15 cellular contexts compared by ENCODE assay signal in genomic region chr12:66314278-66314677, GRCh38. TPM values are rescaled to one million over a fixed set of nuclear protein-coding genes. Genes with fewer than 3 reads are reported as not detected.
DNase-seq lines count a peak whose midpoint lies in the region; ATAC-seq, FAIRE-seq and TF ChIP-seq lines count a peak whose summit lies in the region.
"Had no signal": no experiment of that assay in that cellular context is flagged by ENCODE, and none has a peak within 500 bp of the region (broad histone marks: within the 10 kb centered on the region; RNA-seq: fewer than 3 reads in every experiment).

No MANE protein-coding gene starts in this region.

- TF ChIP-seq POLR2A in GM12878 (IDR thresholded peaks at IDR 0.05; ENCODE audit: low read depth, low read length), result no peak

- intact Hi-C loops in GM12878 (cut with micrococcal nuclease; ENCODE audit: unreplicated experiment), result no loop called here

- H3K27ac Mint-ChIP-seq in activated naive CD4-positive, alpha-beta T cell treated with anti-CD3 and anti-CD28 coated beads, Interleukin-2, amount 50 U/mL, for 24 hours, result no peak overlapping the region

- H3K4me3 ChIP-seq in GM12878 (no peak overlapping the region), osteoblast (ENCODE audit: insufficient read depth, low read length) (no peak overlapping the region), WERI-Rb-1 (ENCODE audit: low read depth, low read length) (no peak overlapping the region)

- peaks cover 0 to 16% of the 10 kb centered on the region in 2 experiments; a peak in 1 of 4 replicates for H3K36me3 ChIP-seq in GM12878 (ENCODE audit: control insufficient read depth in 2 of 2, insufficient read depth in 2 of 2, low read length in 1 of 2)
- no peaks in the 10 kb centered on the region for H3K36me3 ChIP-seq in osteoblast (ENCODE audit: insufficient read depth, low read length)
- no peaks in the 10 kb centered on the region; the same call in 1 of the 2 replicates for H3K36me3 ChIP-seq in WERI-Rb-1

- CTCF ChIA-PET in HEK293T (lab: Yijun Ruan, JAX) (no interaction called here), GM12878 (lab: Yijun Ruan, JAX) (interaction anchor here (0.8 kb wide), 1 partner anchor 26 kb away, joined by 3 read pairs; no protein-coding TSS in a partner anchor)

- H3K4me1 Mint-ChIP-seq in activated naive CD4-positive, alpha-beta T cell treated with anti-CD3 and anti-CD28 coated beads, Interleukin-2, amount 50 U/mL, for 24 hours, result peaks cover 92% of the 10 kb centered on the region

- ATAC-seq in GM12878, result no peak
- ATAC-seq: HepG2 had no signal

- H3K4me2 ChIP-seq in GM12878 (ENCODE audit: control insufficient read depth, insufficient read depth), result 0 out of 2 replicates have a peak overlapping the region, but pooled peaks have one; percentile 7
- no peak overlapping the region for H3K4me2 ChIP-seq in osteoblast (ENCODE audit: insufficient read depth, low read length)

- SMC1A ChIA-PET in GM12878 (lab: Charles Lee; ENCODE audit: uncharacterized antibody, unreplicated experiment), result interaction anchor here (0.7 to 2.9 kb wide), 3 partner anchors 10 to 124 kb away, joined by 3 to 35 read pairs (median 4); partner anchors contain the start of gene HELB

- RAD21 ChIA-PET in GM12878 (lab: Charles Lee; ENCODE audit: unreplicated experiment), result interaction anchor here (0.7 to 1.2 kb wide), 5 partner anchors 10 to 144 kb away, joined by 3 to 4 read pairs (median 3); partner anchors contain the start of gene HELB

- H3K79me2 ChIP-seq in GM12878 (ENCODE audit: control insufficient read depth, insufficient read depth, low read length), result peaks cover 5% of the 10 kb centered on the region
- H3K79me2 ChIP-seq in osteoblast (ENCODE audit: insufficient read depth, low read length), result no peaks in the 10 kb centered on the region

- H3K9me3 Mint-ChIP-seq in activated naive CD4-positive, alpha-beta T cell treated with anti-CD3 and anti-CD28 coated beads, Interleukin-2, amount 50 U/mL, for 24 hours, result peaks cover 6% of the 10 kb centered on the region

- H3K9me3 ChIP-seq in GM12878 (replicated peaks; ENCODE audit: control insufficient read depth, insufficient read depth, low read length), result no peaks in the 10 kb centered on the region
- H3K9me3 ChIP-seq in osteoblast (ENCODE audit: low read depth, low read length), result no peaks in the 10 kb centered on the region
- no peaks in the 10 kb centered on the region for H3K9me3 ChIP-seq in WERI-Rb-1 (ENCODE audit: severe bottlenecking)

- in situ Hi-C loops in GM12878 (cut with MboI), result no loop called here

- BruUV-seq in GM12878 (replicated peaks; lab: Mats Ljungman, UMichigan), result no TSS peak

- FAIRE-seq in GM12878 (lab: Jason Lieb, UNC), result peak; percentile 59
- FAIRE-seq: HepG2 had no signal

- no peaks in the 10 kb centered on the region for H3K4me1 ChIP-seq in GM12878 (ENCODE audit: control insufficient read depth, insufficient read depth, low read length)
- no peaks in the 10 kb centered on the region for H3K4me1 ChIP-seq in osteoblast (ENCODE audit: insufficient read depth, low read length)

- H4K20me1 ChIP-seq in GM12878 (ENCODE audit: control insufficient read depth, insufficient read depth), result no peaks in the 10 kb centered on the region
- no peaks in the 10 kb centered on the region for H4K20me1 ChIP-seq in osteoblast (ENCODE audit: insufficient read depth, low read length)

- H3K27me3 Mint-ChIP-seq in activated naive CD4-positive, alpha-beta T cell treated with anti-CD3 and anti-CD28 coated beads, Interleukin-2, amount 50 U/mL, for 24 hours, result no peaks in the 10 kb centered on the region

- no peak for TF ChIP-seq RAD21 in GM12878 (IDR thresholded peaks at IDR 0.05; ENCODE audit: insufficient read depth, low read depth, low read length)

- H3K27me3 ChIP-seq in GM12878 (replicated peaks in 1 of 2; ENCODE audit: control insufficient read depth in 2 of 2, insufficient read depth in 2 of 2, low read length in 1 of 2), result no peaks in the 10 kb centered on the region
- H3K27me3 ChIP-seq in osteoblast (ENCODE audit: insufficient read depth, low read length), result no peaks in the 10 kb centered on the region
- H3K27me3 ChIP-seq in WERI-Rb-1 (ENCODE audit: insufficient read depth, low read depth, severe bottlenecking), result no peaks in the 10 kb centered on the region

- H2AFZ ChIP-seq in GM12878 (ENCODE audit: control insufficient read depth, low read depth, low read length), result no peak overlapping the region
- H2AFZ ChIP-seq in osteoblast (ENCODE audit: low read length), result no peak overlapping the region

- TF ChIP-seq EP300 in GM12878 (IDR thresholded peaks at IDR 0.05; ENCODE audit: borderline replicate concordance in 1 of 2, control insufficient read depth in 1 of 2, low read depth in 2 of 2, low read length in 2 of 2), result no peak

- H3K27ac ChIP-seq in GM12878 (ENCODE audit: control insufficient read depth, insufficient read depth) (no peak overlapping the region), osteoblast (ENCODE audit: low read depth, low read length) (no peak overlapping the region), WERI-Rb-1 (no peak overlapping the region)
- H3K27ac ChIP-seq: RWPE1 had no signal

- no peak for DNase-seq in activated naive CD4-positive, alpha-beta T cell treated with Interleukin-2 at 50 U/mL for 16 hours
- DNase-seq in HEK293T (ENCODE audit: extremely low spot score), result no peak
- DNase-seq in GM12878 (ENCODE audit: low read depth, low spot score), result no peak
- DNase-seq in osteoblast (ENCODE audit: insufficient read length, low spot score, missing footprints), result peak; percentile 22
- DNase-seq in T1000 (lab: John Stamatoyannopoulos, UW), result no peak
- no peak for DNase-seq in WERI-Rb-1
- DNase-seq: ACHN, H7, MM.1S, NCI-H1105, NCI-H187, NCI-H69 had no signal

- no peak overlapping the region for H3K9ac ChIP-seq in GM12878 (ENCODE audit: control insufficient read depth, insufficient read depth, low read length)

- no peak for TF ChIP-seq CTCF in GM12878 (IDR thresholded peaks at IDR 0.05 in 2 of 3, conservative IDR thresholded peaks at IDR 0.05 in 1 of 3; ENCODE audit: control insufficient read depth in 2 of 3, extremely low read depth in 1 of 3, insufficient read depth in 1 of 3, low read depth in 3 of 3, low read length in 3 of 3)
- TF ChIP-seq CTCF in osteoblast (IDR thresholded peaks at IDR 0.05; ENCODE audit: extremely low read depth, low read depth, low read length), result no peak
- TF ChIP-seq CTCF in WERI-Rb-1 (IDR thresholded peaks at IDR 0.05; ENCODE audit: low read depth, low read length), result no peak

- POLR2A ChIA-PET in HEK293T (lab: Yijun Ruan, JAX), result interaction anchor here (1.1 to 1.8 kb wide), 2 partner anchors 12 to 145 kb away, joined by 3 to 7 read pairs; partner anchors contain the start of genes HELB and TMBIM4
- POLR2A ChIA-PET in GM12878 (lab: Charles Lee), result interaction anchor here (3.5 kb wide), 1 partner anchor 10 kb away, joined by 19 read pairs; the partner anchor contains the start of gene HELB

- H3K36me3 Mint-ChIP-seq in activated naive CD4-positive, alpha-beta T cell treated with anti-CD3 and anti-CD28 coated beads, Interleukin-2, amount 50 U/mL, for 24 hours, result peaks cover 26% of the 10 kb centered on the region

- peak overlapping the region; percentile 49 for H3K4me3 Mint-ChIP-seq in activated naive CD4-positive, alpha-beta T cell treated with anti-CD3 and anti-CD28 coated beads, Interleukin-2, amount 50 U/mL, for 24 hours

TF ChIP-seq in HEK293T, 16 proteins besides CTCF, POLR2A, EP300 and RAD21:
- TF ChIP-seq PKNOX1 (IDR thresholded peaks at IDR 0.05), result 0 out of 2 replicates have a peak, but pooled peaks have one; percentile 2
- no peak for TF ChIP-seq TARDBP (IDR thresholded peaks at IDR 0.05)
TF ChIP-seq in HEK293T: peak in this region for 1.

TF ChIP-seq in GM12878, 131 proteins besides CTCF, POLR2A, EP300 and RAD21 (continues in another document):
- TF ChIP-seq CHD1 (IDR thresholded peaks at IDR 0.05; ENCODE audit: low read depth, low read length) (no peak), SIN3A (IDR thresholded peaks at IDR 0.05; ENCODE audit: low read depth, low read length) (no peak), GABPA (IDR thresholded peaks at IDR 0.05; ENCODE audit: low read depth) (no peak)

RNA-seq across cellular contexts. Expression of gene HELB, which starts 12.0 kb away (rescaled TPM):
- total RNA-seq in GM12878 (2013; cell fraction: nucleolus; rRNA removed), result 95.4 and 98.4 TPM in 2 replicates
- total RNA-seq in GM12878 (2014; rRNA removed) (4.6 and 7.4 TPM in 2 replicates), GM12878 (2014; rRNA removed; fragmentation: Illumina TruSeq; extraction: Trizol) (5.9 and 7.2 TPM in 2 replicates), GM12878 (2021) (5.8 and 6.4 TPM in 2 replicates), osteoblast (2.2 and 3.2 TPM in 2 replicates)
- 2.3 TPM for polyA plus RNA-seq in GM12878 (2011; ENCODE audit: low read depth)
- polyA plus RNA-seq in GM12878 (2011; rRNA removed) (10.0 and 15.3 TPM in 2 replicates), GM12878 (2014; fragmentation: Illumina TruSeq; extraction: Trizol) (2.5 and 3.5 TPM in 2 replicates), GM12878 (2014; fragmentation: Nextera tagmentation; extraction: Ambion mirVana) (1 to 10 TPM in 1 of 2 experiments, under 1 TPM in 1; 0.58 to 1.0 TPM), GM12878 (2014; rRNA removed) (2.7 and 3.3 TPM in 2 replicates), GM12878 (2016; fragmentation: Nextera tagmentation; extraction: Ambion mirVana) (1 to 10 TPM; 4.3 to 4.6 TPM)
- polyA plus RNA-seq in GM12878 (2011; cell fraction: cytosol; rRNA removed), result 3.7 and 4.4 TPM in 2 replicates
- polyA plus RNA-seq in GM12878 (2011; cell fraction: nucleus; rRNA removed), result 9.1 and 9.4 TPM in 2 replicates
- polyA plus RNA-seq in GM12878 (2012), result 3.2 TPM in 2 replicates
- 16.6 and 19.2 TPM in 2 replicates for polyA minus RNA-seq in GM12878 (2011; rRNA and poly(A)+ RNA removed)
- 5.1 and 5.2 TPM in 2 replicates for polyA minus RNA-seq in GM12878 (2011; cell fraction: cytosol; rRNA and poly(A)+ RNA removed)
- 15.2 and 23.1 TPM in 2 replicates for polyA minus RNA-seq in GM12878 (2011; cell fraction: nucleus; rRNA and poly(A)+ RNA removed)
